8 cellular contexts compared by ENCODE assay signal in the genomic region with DNA sequence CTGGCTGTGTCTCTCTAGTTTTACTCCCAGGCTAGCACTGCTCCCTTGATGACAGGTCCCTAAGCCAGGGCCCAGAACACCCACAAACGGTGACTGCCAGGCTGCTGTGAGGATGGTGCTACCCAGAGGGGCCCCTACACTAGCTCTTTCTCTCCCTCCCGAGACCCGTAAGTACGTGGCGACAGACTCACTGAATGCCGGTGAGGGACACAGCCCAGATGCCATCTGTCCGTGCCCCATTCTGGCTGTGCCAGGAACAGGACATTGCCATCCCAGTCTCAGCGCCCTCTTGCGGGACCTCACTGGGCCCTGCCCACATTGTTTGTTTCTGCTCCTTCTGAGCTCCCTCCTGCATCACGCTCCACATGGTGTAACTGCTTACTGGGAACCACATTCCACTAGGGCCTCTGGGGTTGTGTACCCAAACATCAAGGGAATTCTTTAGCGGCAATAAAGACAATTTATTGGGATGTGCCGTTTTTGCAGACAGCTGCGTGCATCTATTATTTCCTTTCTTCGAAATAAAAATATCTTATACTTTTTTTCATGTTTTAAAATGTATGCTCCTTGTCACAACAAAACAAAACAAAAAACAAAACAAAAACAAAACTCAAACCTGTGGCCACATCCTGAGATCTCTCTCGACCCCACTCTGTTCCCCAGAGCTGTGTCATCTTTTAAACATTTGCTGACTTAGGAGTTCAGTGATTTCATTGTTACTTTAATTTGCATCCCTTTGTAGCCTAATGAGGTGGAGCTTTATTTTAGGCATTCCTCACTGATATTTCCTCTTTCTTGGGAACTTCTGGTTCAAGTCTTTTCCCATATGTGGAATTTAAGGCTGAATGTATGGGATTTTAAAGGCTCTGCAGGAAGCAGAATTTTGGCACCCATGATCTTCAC. TPM values are rescaled to one million over a fixed set of nuclear protein-coding genes. Genes with fewer than 3 reads are reported as not detected.
DNase-seq lines count a peak whose midpoint lies in the region; ATAC-seq and TF ChIP-seq lines count a peak whose summit lies in the region.

No MANE protein-coding gene starts in this region.

- no peak for ATAC-seq in HG02678 (IDR thresholded peaks at IDR 0.05; ENCODE audit: unreplicated experiment)

- TF ChIP-seq CTCF in MCF 10A (IDR thresholded peaks at IDR 0.05; ENCODE audit: unreplicated experiment): no peak

- POLR2A ChIA-PET in MCF 10A (lab: Yijun Ruan, JAX): interaction anchor here (0.7 kb wide), 1 partner anchor 340 kb away, joined by 3 read pairs; no protein-coding TSS in a partner anchor

- no peaks in the 10 kb centered on the region for H3K27me3 Mint-ChIP-seq in MCF 10A (ENCODE audit: insufficient read depth, unreplicated experiment)

- DNase-seq in 8988T: peak; percentile 83
- peak; percentile 75 for DNase-seq in GM04504 (ENCODE audit: low read depth)
- DNase-seq in NCI-H524 (lab: John Stamatoyannopoulos, UW): peak; percentile 85 to 93
- DNase-seq in MCF 10A (ENCODE audit: unreplicated experiment): peak; percentile 71
- peak; percentile 79 for DNase-seq in iPS-NIHi7 (ENCODE audit: extremely low spot score)
- DNase-seq in stimulated activated CD8-positive, alpha-beta memory T cell treated with anti-CD3 and anti-CD28 coated beads, Interleukin-4, amount 100 ng/mL, for 48 hours: peak; percentile 55
- DNase-seq in SKM-1 treated with dmso at 0.1 percent for 144 hours (lab: John Stamatoyannopoulos, UW; ENCODE audit: unreplicated experiment): no peak

- H3K4me3 Mint-ChIP-seq in MCF 10A (ENCODE audit: unreplicated experiment): no peak overlapping the region

- H3K36me3 Mint-ChIP-seq in MCF 10A (ENCODE audit: insufficient read depth, unreplicated experiment): no peaks in the 10 kb centered on the region

- no peaks in the 10 kb centered on the region for H3K4me1 Mint-ChIP-seq in MCF 10A (ENCODE audit: insufficient read depth, unreplicated experiment)

- CTCF ChIA-PET in MCF 10A (lab: Yijun Ruan, JAX): interaction anchor here (0.7 to 1.5 kb wide), 5 partner anchors 10 to 461 kb away, joined by 3 to 8 read pairs (median 4); a partner anchor contains a TSS

- no peaks in the 10 kb centered on the region for H3K9me3 Mint-ChIP-seq in MCF 10A (ENCODE audit: unreplicated experiment)

- intact Hi-C loops in MCF 10A (cut with micrococcal nuclease): loop anchor here (5.0 kb wide), 1 partner anchor 43 kb away; no protein-coding TSS in a partner anchor

- no TSS peak for BruUV-seq in MCF 10A (replicated peaks; lab: Mats Ljungman, UMichigan)

- no peak overlapping the region for H3K27ac Mint-ChIP-seq in MCF 10A (ENCODE audit: low read depth, unreplicated experiment)

RNA-seq across cellular contexts. Expression of a gene that starts 4.4 kb away (rescaled TPM):
- 16.3 and 19.2 TPM in 2 replicates for total RNA-seq in MCF 10A (2022)

RNA-seq across cellular contexts. Expression of a gene that starts 31.3 kb away (rescaled TPM):
- not detected in 2 replicates for total RNA-seq in MCF 10A (2022)
